Comparison of ENCODE assay signal across 1 cellular context in the genomic region with DNA sequence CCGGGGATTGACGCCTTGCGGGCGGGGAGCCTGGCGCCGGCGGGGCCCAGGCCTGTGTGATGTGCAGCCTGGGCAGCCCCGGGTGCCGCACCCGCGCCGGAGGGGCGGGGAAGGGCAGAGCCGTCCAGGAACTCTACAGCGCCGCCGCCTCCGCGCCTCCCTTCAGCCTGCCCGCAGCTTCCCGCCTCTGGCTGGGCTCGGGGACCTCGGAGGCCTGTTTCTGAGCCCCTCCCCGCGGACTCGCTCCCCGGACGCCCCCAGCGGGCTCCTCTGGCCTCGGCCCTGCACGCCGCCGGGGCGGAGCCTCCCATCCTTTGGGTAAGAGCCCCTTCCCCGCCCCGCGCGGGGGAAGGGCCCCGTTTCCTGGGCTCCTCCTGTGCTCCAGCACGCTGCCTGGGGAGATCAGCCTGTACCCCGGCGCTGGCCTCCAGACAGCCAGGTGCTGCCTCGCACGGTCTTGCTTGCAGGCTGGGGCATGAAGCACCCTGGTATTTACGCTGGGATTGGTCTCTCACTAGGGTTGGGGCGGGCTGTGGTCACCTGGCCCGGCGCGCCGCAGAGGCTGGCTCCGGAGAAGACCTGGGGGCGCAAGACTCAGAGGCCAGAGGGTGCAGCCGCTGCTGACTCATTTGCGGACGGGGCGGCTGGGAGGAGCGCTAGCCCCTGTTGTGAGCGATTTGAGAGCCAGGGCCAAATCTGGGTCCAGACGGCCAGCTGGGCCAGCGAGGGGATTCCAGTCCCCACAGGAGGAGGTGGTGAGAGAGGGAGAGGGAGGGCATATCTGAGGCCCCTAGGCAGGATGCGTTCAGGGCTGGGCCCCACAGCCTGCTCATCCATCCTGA.
A peak's percentile ranks its signal among the peaks of the same experiment; 100 is the strongest.
TF ChIP-seq lines count a peak whose summit lies in the region.

No MANE protein-coding gene starts in this region.

TF ChIP-seq in HepG2, 621 proteins besides CTCF, POLR2A, EP300 and RAD21 (continued from another document and continues in another):
- TF ChIP-seq STAT6 (CRISPR knock-in tag; IDR thresholded peaks at IDR 0.05; ENCODE audit: borderline replicate concordance): no peak; the same call in 1 of the 2 replicates
- 0 out of 2 replicates have a peak, but pooled peaks have one; percentile 26 for TF ChIP-seq ZBTB42 (CRISPR knock-in tag; IDR thresholded peaks at IDR 0.05)
- TF ChIP-seq HOXD1 (CRISPR knock-in tag; IDR thresholded peaks at IDR 0.05): peak; percentile 83; the same call in 1 of the 2 replicates
- TF ChIP-seq KDM1A (CRISPR knock-in tag; IDR thresholded peaks at IDR 0.05): peak; percentile 34; the same call in 1 of the 2 replicates
- TF ChIP-seq, protein P1, sequence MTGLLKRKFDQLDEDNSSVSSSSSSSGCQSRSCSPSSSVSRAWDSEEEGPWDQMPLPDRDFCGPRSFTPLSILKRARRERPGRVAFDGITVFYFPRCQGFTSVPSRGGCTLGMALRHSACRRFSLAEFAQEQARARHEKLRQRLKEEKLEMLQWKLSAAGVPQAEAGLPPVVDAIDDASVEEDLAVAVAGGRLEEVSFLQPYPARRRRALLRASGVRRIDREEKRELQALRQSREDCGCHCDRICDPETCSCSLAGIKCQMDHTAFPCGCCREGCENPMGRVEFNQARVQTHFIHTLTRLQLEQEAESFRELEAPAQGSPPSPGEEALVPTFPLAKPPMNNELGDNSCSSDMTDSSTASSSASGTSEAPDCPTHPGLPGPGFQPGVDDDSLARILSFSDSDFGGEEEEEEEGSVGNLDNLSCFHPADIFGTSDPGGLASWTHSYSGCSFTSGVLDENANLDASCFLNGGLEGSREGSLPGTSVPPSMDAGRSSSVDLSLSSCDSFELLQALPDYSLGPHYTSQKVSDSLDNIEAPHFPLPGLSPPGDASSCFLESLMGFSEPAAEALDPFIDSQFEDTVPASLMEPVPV (CRISPR knock-in tag; IDR thresholded peaks at IDR 0.05): 0 out of 2 replicates have a peak, but pooled peaks have one; percentile 32
- no peak for TF ChIP-seq GLMP (CRISPR knock-in tag; IDR thresholded peaks at IDR 0.05; ENCODE audit: borderline replicate concordance)
- TF ChIP-seq GPBP1L1 (CRISPR knock-in tag; IDR thresholded peaks at IDR 0.05): no peak
- peak; percentile 26; the same call in 1 of the 2 replicates for TF ChIP-seq NFYB (CRISPR knock-in tag; IDR thresholded peaks at IDR 0.05)
- TF ChIP-seq ERF (CRISPR knock-in tag; IDR thresholded peaks at IDR 0.05): peak; percentile 75
- peak; percentile 57 for TF ChIP-seq DMAP1 (CRISPR knock-in tag; IDR thresholded peaks at IDR 0.05)
- TF ChIP-seq ZFP91 (CRISPR knock-in tag; IDR thresholded peaks at IDR 0.05; ENCODE audit: borderline replicate concordance): peak; percentile 83; the same call in 1 of the 2 replicates
- TF ChIP-seq ZNF672 (CRISPR knock-in tag; IDR thresholded peaks at IDR 0.05): no peak
- TF ChIP-seq TERF1 (CRISPR knock-in tag; IDR thresholded peaks at IDR 0.05): no peak
- TF ChIP-seq ZBTB3 (CRISPR knock-in tag; IDR thresholded peaks at IDR 0.05; ENCODE audit: borderline replicate concordance, low read depth): no peak
- no peak for TF ChIP-seq LCORL (IDR thresholded peaks at IDR 0.05)
- peak; percentile 53; the same call in 1 of the 2 replicates for TF ChIP-seq LCORL (CRISPR knock-in tag; IDR thresholded peaks at IDR 0.05)
- TF ChIP-seq SP5 (CRISPR knock-in tag; IDR thresholded peaks at IDR 0.05; ENCODE audit: borderline replicate concordance, low read depth): peak; percentile 75; the same call in 1 of the 2 replicates
- TF ChIP-seq ZIK1 (CRISPR knock-in tag; IDR thresholded peaks at IDR 0.05; ENCODE audit: borderline replicate concordance, low read depth): peak; percentile 57; the same call in 1 of the 2 replicates
- TF ChIP-seq ZNF574 (CRISPR knock-in tag; IDR thresholded peaks at IDR 0.05): peak; percentile 78
- TF ChIP-seq PHF21A (CRISPR knock-in tag; IDR thresholded peaks at IDR 0.05): peak; percentile 83
- peak; percentile 30; the same call in 1 of the 2 replicates for TF ChIP-seq ETV6 (CRISPR knock-in tag; conservative IDR thresholded peaks at IDR 0.05)
- TF ChIP-seq SKIL (CRISPR knock-in tag; IDR thresholded peaks at IDR 0.05; ENCODE audit: borderline replicate concordance): peak; percentile 65
- TF ChIP-seq KMT2B (CRISPR knock-in tag; IDR thresholded peaks at IDR 0.05): peak; percentile 47; the same call in 1 of the 2 replicates
- TF ChIP-seq HBP1 (CRISPR knock-in tag; IDR thresholded peaks at IDR 0.05; ENCODE audit: low read depth): no peak
- TF ChIP-seq, protein P2, sequence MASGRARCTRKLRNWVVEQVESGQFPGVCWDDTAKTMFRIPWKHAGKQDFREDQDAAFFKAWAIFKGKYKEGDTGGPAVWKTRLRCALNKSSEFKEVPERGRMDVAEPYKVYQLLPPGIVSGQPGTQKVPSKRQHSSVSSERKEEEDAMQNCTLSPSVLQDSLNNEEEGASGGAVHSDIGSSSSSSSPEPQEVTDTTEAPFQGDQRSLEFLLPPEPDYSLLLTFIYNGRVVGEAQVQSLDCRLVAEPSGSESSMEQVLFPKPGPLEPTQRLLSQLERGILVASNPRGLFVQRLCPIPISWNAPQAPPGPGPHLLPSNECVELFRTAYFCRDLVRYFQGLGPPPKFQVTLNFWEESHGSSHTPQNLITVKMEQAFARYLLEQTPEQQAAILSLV (CRISPR knock-in tag; IDR thresholded peaks at IDR 0.05; ENCODE audit: borderline replicate concordance): peak; percentile 18; the same call in 1 of the 2 replicates
- 0 out of 2 replicates have a peak, but pooled peaks have one; percentile 13 for TF ChIP-seq AKAP8 (CRISPR knock-in tag; IDR thresholded peaks at IDR 0.05)
- no peak for TF ChIP-seq GTF2F1 (IDR thresholded peaks at IDR 0.05; ENCODE audit: low read length)
- peak; percentile 8; the same call in 1 of the 2 replicates for TF ChIP-seq GMEB2 (CRISPR knock-in tag; IDR thresholded peaks at IDR 0.05; ENCODE audit: low read depth)
- TF ChIP-seq HIVEP1 (CRISPR knock-in tag; IDR thresholded peaks at IDR 0.05): 0 out of 2 replicates have a peak, but pooled peaks have one; percentile 50
- peak; percentile 55; the same call in 1 of the 2 replicates for TF ChIP-seq GZF1 (CRISPR knock-in tag; IDR thresholded peaks at IDR 0.05)
- TF ChIP-seq HOXA3 (CRISPR knock-in tag; IDR thresholded peaks at IDR 0.05): peak; percentile 61
- TF ChIP-seq IRF2 (CRISPR knock-in tag; IDR thresholded peaks at IDR 0.05): no peak
- TF ChIP-seq NCOA5 (CRISPR knock-in tag; IDR thresholded peaks at IDR 0.05): no peak
